8 cellular contexts compared by ENCODE assay signal in the genomic region with DNA sequence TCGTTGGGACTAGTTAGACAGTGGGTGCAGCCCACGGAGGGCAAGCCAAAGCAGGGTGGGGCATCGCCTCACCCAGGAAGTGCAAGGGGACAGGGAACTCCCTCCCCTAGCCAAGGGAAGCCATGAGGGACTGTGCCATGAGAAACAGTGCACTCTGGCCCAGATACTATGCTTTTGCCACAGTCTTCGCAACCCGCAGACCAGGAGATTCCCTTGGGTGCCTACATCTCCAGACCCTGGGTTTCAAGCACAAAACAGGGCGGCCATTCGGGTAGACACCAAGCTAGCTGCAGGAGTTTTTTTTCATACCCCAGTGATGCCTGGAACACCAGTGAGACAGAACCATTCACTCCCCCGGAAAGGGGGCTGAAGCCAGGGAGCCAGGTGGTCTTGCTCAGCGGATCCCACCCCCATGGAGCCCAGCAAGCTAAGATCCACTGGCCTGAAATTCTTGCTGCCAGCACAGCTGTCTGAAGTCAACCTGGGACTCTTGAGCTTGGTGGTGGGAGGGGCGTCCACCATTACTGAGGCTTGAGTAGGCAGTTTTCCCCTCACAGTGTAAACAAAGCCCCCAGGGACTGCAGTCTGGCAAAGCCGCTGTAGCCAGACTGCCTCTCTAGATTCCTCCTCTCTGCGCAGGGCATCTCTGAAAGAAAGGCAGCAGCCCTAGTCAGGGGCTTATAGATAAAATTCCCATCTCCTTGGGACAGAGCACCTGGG. TPM values are rescaled to one million over a fixed set of nuclear protein-coding genes. Genes with fewer than 3 reads are reported as not detected.
A peak's percentile ranks its signal among the peaks of the same experiment; 100 is the strongest.
DNase-seq lines count a peak whose midpoint lies in the region; ATAC-seq and TF ChIP-seq lines count a peak whose summit lies in the region.
"Not testable (repeated sequence)": the region's sequence is repeated elsewhere in the genome, so short reads cannot be mapped to it uniquely, and the experiment has no call there.

No MANE protein-coding gene starts in this region.

- not testable (repeated sequence) for TF ChIP-seq CTCF in BE2C (IDR thresholded peaks at IDR 0.05; ENCODE audit: low read depth, low read length); CD8-positive, alpha-beta T cell (IDR thresholded peaks at IDR 0.05); endodermal cell (conservative IDR thresholded peaks at IDR 0.05); mesothelial cell of epicardium (IDR thresholded peaks at IDR 0.05; ENCODE audit: unreplicated experiment); type B pancreatic cell (conservative IDR thresholded peaks at IDR 0.05)

- not testable (repeated sequence) for ATAC-seq in CD8-positive, alpha-beta T cell

- peak overlapping the region; percentile 29 for H3K27ac Mint-ChIP-seq in CD8-positive, alpha-beta T cell
- H3K27ac Mint-ChIP-seq in activated CD4-positive, alpha-beta T cell treated with anti-CD3 and anti-CD28 coated beads, Interleukin-2, amount 10 ng/mL, durations not matched to agents 24 days and 14 days; endodermal cell; type B pancreatic cell: not testable (repeated sequence)
- peak overlapping the region; percentile 17 for H3K27ac Mint-ChIP-seq in mesothelial cell of epicardium

- intact Hi-C loops in CD8-positive, alpha-beta T cell (cut with DNase I, micrococcal nuclease) = not testable (repeated sequence)
- intact Hi-C loops in activated CD4-positive, alpha-beta T cell treated with anti-CD3 and anti-CD28 coated beads, Interleukin-2, amount 10 ng/mL, durations not matched to agents 24 days and 14 days (cut with micrococcal nuclease) = loop anchor here (2.0 kb wide), 1 partner anchor 13 kb away; no protein-coding TSS in a partner anchor

- WGBS in endodermal cell (ENCODE audit: insufficient coverage in 1 of 2, insufficient read length in 1 of 2), 2 experiments = 91 to 93% methylated on average over 11 to 12 of the region's 12 CpGs

- DNase-seq in BE2C (peak; percentile 31), Karpas-422 (peak; percentile 31), NCI-H69 (lab: John Stamatoyannopoulos, UW) (peak; percentile 58), endodermal cell (peak; percentile 39), type B pancreatic cell (ENCODE audit: extremely low spot score, unreplicated experiment) (peak; percentile 59)
- not testable (repeated sequence) for DNase-seq in CD8-positive, alpha-beta T cell; activated CD4-positive, alpha-beta T cell treated with anti-CD3 and anti-CD28 coated beads, Interleukin-2, amount 10 ng/mL, durations not matched to agents 24 days and 14 days; mesothelial cell of epicardium (ENCODE audit: low spot score in 2 of 2, unreplicated experiment in 2 of 2)

- CTCF ChIA-PET in CD8-positive, alpha-beta T cell (lab: Charles Lee) = interaction anchor here (0.6 to 4.4 kb wide), 8 partner anchors 9 to 107 kb away, joined by 3 to 28 read pairs (median 4); no protein-coding TSS in a partner anchor

- H3K4me3 Mint-ChIP-seq in CD8-positive, alpha-beta T cell; endodermal cell; mesothelial cell of epicardium; type B pancreatic cell: not testable (repeated sequence)
- peak overlapping the region; percentile 13 for H3K4me3 Mint-ChIP-seq in activated CD4-positive, alpha-beta T cell treated with anti-CD3 and anti-CD28 coated beads, Interleukin-2, amount 10 ng/mL, durations not matched to agents 24 days and 14 days

- H3K36me3 Mint-ChIP-seq in CD8-positive, alpha-beta T cell = peaks cover 26% of the 10 kb centered on the region
- peaks cover 22% of the 10 kb centered on the region for H3K36me3 Mint-ChIP-seq in activated CD4-positive, alpha-beta T cell treated with anti-CD3 and anti-CD28 coated beads, Interleukin-2, amount 10 ng/mL, durations not matched to agents 24 days and 14 days (ENCODE audit: low read depth)
- not testable (repeated sequence) for H3K36me3 Mint-ChIP-seq in endodermal cell (ENCODE audit: low read depth)
- H3K36me3 Mint-ChIP-seq in mesothelial cell of epicardium (peaks cover 31% of the 10 kb centered on the region), type B pancreatic cell (peaks cover 14% of the 10 kb centered on the region)

- not testable (repeated sequence) for H3K79me2 ChIP-seq in Karpas-422 (ENCODE audit: low read length)

- not testable (repeated sequence) for H3K36me3 ChIP-seq in BE2C; CD8-positive, alpha-beta T cell (ENCODE audit: insufficient read depth, low read length); Karpas-422 (ENCODE audit: insufficient read depth, low read length); endodermal cell (ENCODE audit: control insufficient read depth, insufficient read depth, low read length)

- not testable (repeated sequence) for H3K27me3 ChIP-seq in BE2C; CD8-positive, alpha-beta T cell (ENCODE audit: insufficient read depth, low read length); Karpas-422 (ENCODE audit: low read length); endodermal cell (ENCODE audit: control insufficient read depth, insufficient read depth, low read length, poor library complexity, severe bottlenecking)

- H3K9ac ChIP-seq in Karpas-422 (ENCODE audit: low read length); endodermal cell (ENCODE audit: extremely low read depth, low read length, poor library complexity, severe bottlenecking): not testable (repeated sequence)

- H3K9me2 ChIP-seq in Karpas-422 (replicated peaks; ENCODE audit: insufficient read depth, low read length) = not testable (repeated sequence)

- H3K9me3 Mint-ChIP-seq in CD8-positive, alpha-beta T cell; activated CD4-positive, alpha-beta T cell treated with anti-CD3 and anti-CD28 coated beads, Interleukin-2, amount 10 ng/mL, durations not matched to agents 24 days and 14 days; endodermal cell; type B pancreatic cell: not testable (repeated sequence)
- H3K9me3 Mint-ChIP-seq in mesothelial cell of epicardium = peaks cover 25% of the 10 kb centered on the region

- not testable (repeated sequence) for H3K4me2 ChIP-seq in Karpas-422 (ENCODE audit: low read depth, low read length, poor library complexity, severe bottlenecking)

- not testable (repeated sequence) for H3K4me3 ChIP-seq in BE2C (ENCODE audit: low read depth, low read length); CD8-positive, alpha-beta T cell (ENCODE audit: low read depth, low read length); Karpas-422 (ENCODE audit: low read length); endodermal cell (ENCODE audit: low read length)

- not testable (repeated sequence) for H3K27ac ChIP-seq in CD8-positive, alpha-beta T cell (ENCODE audit: low read depth, low read length); Karpas-422 (ENCODE audit: low read length); endodermal cell (ENCODE audit: low read depth, low read length)

- not testable (repeated sequence) for H4K20me1 ChIP-seq in Karpas-422 (ENCODE audit: insufficient read depth, low read depth, low read length)

- H2AFZ ChIP-seq in Karpas-422 (ENCODE audit: low read length) = not testable (repeated sequence)

- H3K27me3 Mint-ChIP-seq in CD8-positive, alpha-beta T cell (ENCODE audit: low read depth); mesothelial cell of epicardium (ENCODE audit: low read depth): not testable (repeated sequence)
- peaks cover 16% of the 10 kb centered on the region for H3K27me3 Mint-ChIP-seq in activated CD4-positive, alpha-beta T cell treated with anti-CD3 and anti-CD28 coated beads, Interleukin-2, amount 10 ng/mL, durations not matched to agents 24 days and 14 days
- H3K27me3 Mint-ChIP-seq in endodermal cell (ENCODE audit: insufficient read depth) (peaks cover 31% of the 10 kb centered on the region), type B pancreatic cell (peaks cover 19% of the 10 kb centered on the region)

- peaks cover 75% of the 10 kb centered on the region for H3K4me1 Mint-ChIP-seq in CD8-positive, alpha-beta T cell (ENCODE audit: low read depth)
- H3K4me1 Mint-ChIP-seq in activated CD4-positive, alpha-beta T cell treated with anti-CD3 and anti-CD28 coated beads, Interleukin-2, amount 10 ng/mL, durations not matched to agents 24 days and 14 days = peaks cover 50% of the 10 kb centered on the region
- H3K4me1 Mint-ChIP-seq in endodermal cell; type B pancreatic cell (ENCODE audit: unreplicated experiment): not testable (repeated sequence)
- peaks cover 11% of the 10 kb centered on the region for H3K4me1 Mint-ChIP-seq in mesothelial cell of epicardium

- H3K4me1 ChIP-seq in BE2C; Karpas-422 (ENCODE audit: low read length); endodermal cell (ENCODE audit: control insufficient read depth, insufficient read depth, low read length): not testable (repeated sequence)
- H3K4me1 ChIP-seq in CD8-positive, alpha-beta T cell (ENCODE audit: insufficient read depth, low read length) = peaks cover 41% of the 10 kb centered on the region

- POLR2A ChIA-PET in CD8-positive, alpha-beta T cell (lab: Charles Lee) = not testable (repeated sequence)

- H3K9me3 ChIP-seq in BE2C; CD8-positive, alpha-beta T cell (ENCODE audit: low read length); Karpas-422 (ENCODE audit: low read length); endodermal cell (ENCODE audit: control insufficient read depth, low read length): not testable (repeated sequence)

RNA-seq across cellular contexts. Expression of a gene that starts 28.6 kb away (rescaled TPM):
- 13.7 TPM for polyA plus RNA-seq in BE2C (2012; ENCODE audit: insufficient read depth, insufficient read length, low read depth)
- total RNA-seq in CD8-positive, alpha-beta T cell = 1 to 10 TPM; 4.5 to 5.3 TPM
- 1.3 and 5.2 TPM in 2 replicates for total RNA-seq in Karpas-422 (2014; rRNA removed; shearing (Covaris generic); ENCODE audit: low replicate concordance)
- 4.9 and 5.5 TPM in 2 replicates for total RNA-seq in activated CD4-positive, alpha-beta T cell treated with anti-CD3 and anti-CD28 coated beads, Interleukin-2, amount 10 ng/mL, durations not matched to agents 24 days and 14 days
- total RNA-seq in endodermal cell (1 to 10 TPM; 4.9 to 8.2 TPM), mesothelial cell of epicardium (27.7 to 31.1 TPM (median 30.8 TPM) in 3 replicates), type B pancreatic cell (ENCODE audit: low replicate concordance) (21.6 and 39.3 TPM in 2 replicates)
- 2.2 TPM for polyA plus RNA-seq in endodermal cell (2013, experiment 1 of 2)
- 2.2 TPM for polyA plus RNA-seq in endodermal cell (2013, experiment 2 of 2)
